ENCODE assay signal across 8 cellular contexts in genomic region chr18:79068299-79068945, GRCh38. TPM values are rescaled to one million over a fixed set of nuclear protein-coding genes. Genes with fewer than 3 reads are reported as not detected.
DNase-seq lines count a peak whose midpoint lies in the region; ATAC-seq lines count a peak whose summit lies in the region.

No MANE protein-coding gene starts in this region.

- peak overlapping the region; percentile 89 for H3K4me3 Mint-ChIP-seq in activated CD4-positive, alpha-beta T cell treated with anti-CD3 and anti-CD28 coated beads, Interleukin-2, amount 10 ng/mL, durations not matched to agents 24 days and 14 days

- H3K9me3 Mint-ChIP-seq in activated CD4-positive, alpha-beta T cell treated with anti-CD3 and anti-CD28 coated beads, Interleukin-2, amount 10 ng/mL, durations not matched to agents 24 days and 14 days = peaks cover 24% of the 10 kb centered on the region

- intact Hi-C loops in activated CD4-positive, alpha-beta T cell treated with anti-CD3 and anti-CD28 coated beads, Interleukin-2, amount 10 ng/mL, durations not matched to agents 24 days and 14 days (cut with micrococcal nuclease) = loop anchor here (2.0 to 5.0 kb wide), 4 partner anchors 336 to 1039 kb away; partner anchors contain the start of genes ADNP2 and SLC66A2

- peaks cover 29% of the 10 kb centered on the region for H3K36me3 Mint-ChIP-seq in activated CD4-positive, alpha-beta T cell treated with anti-CD3 and anti-CD28 coated beads, Interleukin-2, amount 10 ng/mL, durations not matched to agents 24 days and 14 days (ENCODE audit: low read depth)

- no peak for DNase-seq in activated CD4-positive, alpha-beta T cell treated with anti-CD3 and anti-CD28 coated beads, Interleukin-2, amount 10 ng/mL, durations not matched to agents 24 days and 14 days
- DNase-seq in activated CD4-positive, alpha-beta T cell treated with anti-CD3 and anti-CD28 coated beads, Interleukin-2, amount 50 U/mL, for 1 hour = no peak
- peak; percentile 34 for DNase-seq in activated CD8-positive, alpha-beta memory T cell treated with anti-CD3 and anti-CD28 coated beads, Interleukin-2, amount 50 U/mL, for 4 hours
- DNase-seq in globus pallidus (ENCODE audit: low spot score) (peak; percentile 43), skeletal muscle cell (ENCODE audit: low read depth) (no peak), cerebellar nuclear complex (lab: John Stamatoyannopoulos, UW) (no peak), SW480 (ENCODE audit: low spot score) (no peak)

- peak; percentile 21 for ATAC-seq in HG03457 (IDR thresholded peaks at IDR 0.05; ENCODE audit: unreplicated experiment)

- peak overlapping the region; percentile 99 for H3K27ac Mint-ChIP-seq in activated CD4-positive, alpha-beta T cell treated with anti-CD3 and anti-CD28 coated beads, Interleukin-2, amount 10 ng/mL, durations not matched to agents 24 days and 14 days

- H3K4me1 Mint-ChIP-seq in activated CD4-positive, alpha-beta T cell treated with anti-CD3 and anti-CD28 coated beads, Interleukin-2, amount 10 ng/mL, durations not matched to agents 24 days and 14 days = peaks cover 22% of the 10 kb centered on the region

- peak overlapping the region; percentile 82 for H3K4me3 ChIP-seq in skeletal muscle cell (ENCODE audit: low read depth, low read length)

- peaks cover 20% of the 10 kb centered on the region for H3K27me3 Mint-ChIP-seq in activated CD4-positive, alpha-beta T cell treated with anti-CD3 and anti-CD28 coated beads, Interleukin-2, amount 10 ng/mL, durations not matched to agents 24 days and 14 days

RNA-seq across cellular contexts. Expression of gene ATP9B, which starts 0.8 kb away (rescaled TPM):
- 23.8 and 30.3 TPM in 2 replicates for total RNA-seq in activated CD4-positive, alpha-beta T cell treated with anti-CD3 and anti-CD28 coated beads, Interleukin-2, amount 10 ng/mL, durations not matched to agents 24 days and 14 days

Comparison
In these comparisons a context has a peak if more than half of its experiments do, and no peak if none do; other contexts are left out.
1. DNase-seq: peak in activated CD8-positive, alpha-beta memory T cell treated with anti-CD3 and anti-CD28 coated beads, Interleukin-2, amount 50 U/mL, for 4 hours (single experiment) and globus pallidus (single experiment); none in activated CD4-positive, alpha-beta T cell treated with anti-CD3 and anti-CD28 coated beads, Interleukin-2, amount 10 ng/mL, durations not matched to agents 24 days and 14 days (single experiment), activated CD4-positive, alpha-beta T cell treated with anti-CD3 and anti-CD28 coated beads, Interleukin-2, amount 50 U/mL, for 1 hour (single experiment), skeletal muscle cell (single experiment), cerebellar nuclear complex (0 of 2) and SW480 (single experiment).